ENCODE assay signal across 1 cellular context in the genomic region with DNA sequence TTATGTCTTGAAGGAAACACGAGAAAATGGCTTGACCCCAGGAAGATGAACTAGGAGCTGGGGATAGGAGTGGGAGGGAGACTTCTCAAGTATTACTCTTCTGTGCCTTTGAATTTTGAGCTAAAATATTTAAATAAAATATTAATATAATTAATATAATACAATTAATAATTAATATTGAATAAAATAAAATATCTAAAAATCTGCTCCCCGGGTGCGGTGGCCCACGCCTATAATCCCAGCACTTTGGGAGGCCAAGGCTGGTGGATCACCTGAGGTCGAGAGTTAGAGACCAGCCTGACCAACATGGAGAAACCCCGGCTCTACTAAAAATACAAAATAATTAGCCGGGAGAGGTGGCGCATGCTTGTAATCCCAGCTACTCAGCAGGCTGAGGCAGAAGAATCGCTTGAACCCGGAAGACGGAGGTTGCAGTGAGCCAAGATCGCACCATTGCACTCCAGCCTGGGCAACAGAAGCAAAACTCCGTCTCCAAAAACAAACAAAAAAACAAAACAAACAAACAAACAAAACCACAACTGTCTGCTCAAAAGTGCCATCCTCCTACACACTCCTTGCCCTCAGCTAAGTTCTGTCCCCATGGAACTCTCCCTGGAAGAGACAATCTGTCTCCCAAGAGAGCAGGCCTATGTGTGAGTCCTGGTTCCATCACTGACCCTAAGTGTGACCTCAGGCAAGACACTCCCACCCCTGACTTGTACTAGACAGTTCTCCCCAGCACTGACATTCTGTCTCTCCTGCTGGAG.
A peak's percentile ranks its signal among the peaks of the same experiment; 100 is the strongest.
TF ChIP-seq lines count a peak whose summit lies in the region.

No MANE protein-coding gene starts in this region.

TF ChIP-seq in WTC11, 78 proteins besides CTCF, POLR2A, EP300 and RAD21:
- TF ChIP-seq, protein P1, sequence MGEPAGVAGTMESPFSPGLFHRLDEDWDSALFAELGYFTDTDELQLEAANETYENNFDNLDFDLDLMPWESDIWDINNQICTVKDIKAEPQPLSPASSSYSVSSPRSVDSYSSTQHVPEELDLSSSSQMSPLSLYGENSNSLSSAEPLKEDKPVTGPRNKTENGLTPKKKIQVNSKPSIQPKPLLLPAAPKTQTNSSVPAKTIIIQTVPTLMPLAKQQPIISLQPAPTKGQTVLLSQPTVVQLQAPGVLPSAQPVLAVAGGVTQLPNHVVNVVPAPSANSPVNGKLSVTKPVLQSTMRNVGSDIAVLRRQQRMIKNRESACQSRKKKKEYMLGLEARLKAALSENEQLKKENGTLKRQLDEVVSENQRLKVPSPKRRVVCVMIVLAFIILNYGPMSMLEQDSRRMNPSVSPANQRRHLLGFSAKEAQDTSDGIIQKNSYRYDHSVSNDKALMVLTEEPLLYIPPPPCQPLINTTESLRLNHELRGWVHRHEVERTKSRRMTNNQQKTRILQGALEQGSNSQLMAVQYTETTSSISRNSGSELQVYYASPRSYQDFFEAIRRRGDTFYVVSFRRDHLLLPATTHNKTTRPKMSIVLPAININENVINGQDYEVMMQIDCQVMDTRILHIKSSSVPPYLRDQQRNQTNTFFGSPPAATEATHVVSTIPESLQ (CRISPR knock-in tag; IDR thresholded peaks at IDR 0.05), result no peak
- TF ChIP-seq GTF2I (CRISPR knock-in tag; conservative IDR thresholded peaks at IDR 0.05), result no peak
- TF ChIP-seq, protein P2, sequence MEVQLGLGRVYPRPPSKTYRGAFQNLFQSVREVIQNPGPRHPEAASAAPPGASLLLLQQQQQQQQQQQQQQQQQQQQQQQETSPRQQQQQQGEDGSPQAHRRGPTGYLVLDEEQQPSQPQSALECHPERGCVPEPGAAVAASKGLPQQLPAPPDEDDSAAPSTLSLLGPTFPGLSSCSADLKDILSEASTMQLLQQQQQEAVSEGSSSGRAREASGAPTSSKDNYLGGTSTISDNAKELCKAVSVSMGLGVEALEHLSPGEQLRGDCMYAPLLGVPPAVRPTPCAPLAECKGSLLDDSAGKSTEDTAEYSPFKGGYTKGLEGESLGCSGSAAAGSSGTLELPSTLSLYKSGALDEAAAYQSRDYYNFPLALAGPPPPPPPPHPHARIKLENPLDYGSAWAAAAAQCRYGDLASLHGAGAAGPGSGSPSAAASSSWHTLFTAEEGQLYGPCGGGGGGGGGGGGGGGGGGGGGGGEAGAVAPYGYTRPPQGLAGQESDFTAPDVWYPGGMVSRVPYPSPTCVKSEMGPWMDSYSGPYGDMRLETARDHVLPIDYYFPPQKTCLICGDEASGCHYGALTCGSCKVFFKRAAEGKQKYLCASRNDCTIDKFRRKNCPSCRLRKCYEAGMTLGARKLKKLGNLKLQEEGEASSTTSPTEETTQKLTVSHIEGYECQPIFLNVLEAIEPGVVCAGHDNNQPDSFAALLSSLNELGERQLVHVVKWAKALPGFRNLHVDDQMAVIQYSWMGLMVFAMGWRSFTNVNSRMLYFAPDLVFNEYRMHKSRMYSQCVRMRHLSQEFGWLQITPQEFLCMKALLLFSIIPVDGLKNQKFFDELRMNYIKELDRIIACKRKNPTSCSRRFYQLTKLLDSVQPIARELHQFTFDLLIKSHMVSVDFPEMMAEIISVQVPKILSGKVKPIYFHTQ (CRISPR knock-in tag; IDR thresholded peaks at IDR 0.05), result no peak
- TF ChIP-seq HMGA2 (CRISPR knock-in tag; IDR thresholded peaks at IDR 0.05), result peak; percentile 95
- TF ChIP-seq, protein P3, sequence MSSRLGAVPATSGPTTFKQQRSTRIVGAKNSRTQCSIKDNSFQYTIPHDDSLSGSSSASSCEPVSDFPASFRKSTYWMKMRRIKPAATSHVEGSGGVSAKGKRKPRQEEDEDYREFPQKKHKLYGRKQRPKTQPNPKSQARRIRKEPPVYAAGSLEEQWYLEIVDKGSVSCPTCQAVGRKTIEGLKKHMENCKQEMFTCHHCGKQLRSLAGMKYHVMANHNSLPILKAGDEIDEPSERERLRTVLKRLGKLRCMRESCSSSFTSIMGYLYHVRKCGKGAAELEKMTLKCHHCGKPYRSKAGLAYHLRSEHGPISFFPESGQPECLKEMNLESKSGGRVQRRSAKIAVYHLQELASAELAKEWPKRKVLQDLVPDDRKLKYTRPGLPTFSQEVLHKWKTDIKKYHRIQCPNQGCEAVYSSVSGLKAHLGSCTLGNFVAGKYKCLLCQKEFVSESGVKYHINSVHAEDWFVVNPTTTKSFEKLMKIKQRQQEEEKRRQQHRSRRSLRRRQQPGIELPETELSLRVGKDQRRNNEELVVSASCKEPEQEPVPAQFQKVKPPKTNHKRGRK (CRISPR knock-in tag; IDR thresholded peaks at IDR 0.05; ENCODE audit: borderline replicate concordance), result no peak
